8 cellular contexts compared by ENCODE assay signal in genomic region chr1:1032428-1032827, GRCh38. TPM values are rescaled to one million over a fixed set of nuclear protein-coding genes. Genes with fewer than 3 reads are reported as not detected.
A peak's percentile ranks its signal among the peaks of the same experiment; 100 is the strongest.
DNase-seq lines count a peak whose midpoint lies in the region; TF ChIP-seq lines count a peak whose summit lies in the region.

No MANE protein-coding gene starts in this region.

- H3K9ac ChIP-seq in OCI-LY1 (ENCODE audit: low read length) (no peak overlapping the region; the same call in 1 of the 2 replicates), skeletal muscle satellite cell (ENCODE audit: low read depth, low read length) (no peak overlapping the region)

- H3K27me3 Mint-ChIP-seq in activated naive CD4-positive, alpha-beta T cell treated with anti-CD3 and anti-CD28 coated beads, Interleukin-2, amount 10 ng/mL, durations not matched to agents 7 days and 5 days, result peaks cover 39% of the 10 kb centered on the region

- H3K27ac ChIP-seq in OCI-LY1 (ENCODE audit: low read depth, low read length, poor library complexity, severe bottlenecking) (no peak overlapping the region), ovary (no peak overlapping the region)

- H2AFZ ChIP-seq in OCI-LY1 (ENCODE audit: low read length), result no peak overlapping the region

- H3K9me3 Mint-ChIP-seq in activated naive CD4-positive, alpha-beta T cell treated with anti-CD3 and anti-CD28 coated beads, Interleukin-2, amount 10 ng/mL, durations not matched to agents 7 days and 5 days, result no peaks in the 10 kb centered on the region

- 41 to 57% (median 44%) methylated on average over 14 to 16 of the region's 16 CpGs for WGBS in ovary, 3 donors

- peak overlapping the region; percentile 35 for H3K27ac Mint-ChIP-seq in activated naive CD4-positive, alpha-beta T cell treated with anti-CD3 and anti-CD28 coated beads, Interleukin-2, amount 10 ng/mL, durations not matched to agents 7 days and 5 days

- H3K4me1 Mint-ChIP-seq in activated naive CD4-positive, alpha-beta T cell treated with anti-CD3 and anti-CD28 coated beads, Interleukin-2, amount 10 ng/mL, durations not matched to agents 7 days and 5 days, result peaks cover 8% of the 10 kb centered on the region

- H3K36me3 ChIP-seq in OCI-LY1 (ENCODE audit: insufficient read depth, low read length) (no peaks in the 10 kb centered on the region), skeletal muscle satellite cell (ENCODE audit: insufficient read depth, low read length) (no peaks in the 10 kb centered on the region), ovary (no peaks in the 10 kb centered on the region)

- no peak for TF ChIP-seq POLR2A in ovary (IDR thresholded peaks at IDR 0.05)

- peaks cover 16% of the 10 kb centered on the region for H3K27me3 ChIP-seq in OCI-LY1 (ENCODE audit: insufficient read depth, low read length)
- peaks cover 21% of the 10 kb centered on the region for H3K27me3 ChIP-seq in skeletal muscle satellite cell (ENCODE audit: control insufficient read depth, insufficient read depth, low read length)
- H3K27me3 ChIP-seq in ovary, result no peaks in the 10 kb centered on the region

- CTCF ChIA-PET in activated naive CD4-positive, alpha-beta T cell treated with anti-CD3 and anti-CD28 coated beads, Interleukin-2, amount 10 ng/mL, durations not matched to agents 7 days and 5 days (lab: Charles Lee), result interaction anchor here (2.1 to 3.4 kb wide), 5 partner anchors 9 to 340 kb away, joined by 7 to 33 read pairs (median 8); partner anchors contain the start of gene ISG15

- H3K9me3 ChIP-seq in OCI-LY1 (ENCODE audit: low read length), result no peaks in the 10 kb centered on the region
- no peaks in the 10 kb centered on the region for H3K9me3 ChIP-seq in skeletal muscle satellite cell (replicated peaks; ENCODE audit: low read length)
- no peaks in the 10 kb centered on the region for H3K9me3 ChIP-seq in ovary

- H3K4me3 ChIP-seq in OCI-LY1 (ENCODE audit: low read depth, low read length, poor library complexity, severe bottlenecking) (peak overlapping the region; percentile 56), fibroblast of villous mesenchyme (ENCODE audit: low read depth, low read length) (peak overlapping the region; percentile 54), skeletal muscle satellite cell (ENCODE audit: low read length) (no peak overlapping the region), ovary (no peak overlapping the region)

- TF ChIP-seq CTCF in OCI-LY1 (IDR thresholded peaks at IDR 0.05; ENCODE audit: low read length) (no peak), fibroblast of villous mesenchyme (IDR thresholded peaks at IDR 0.05; ENCODE audit: insufficient read depth, low read depth, low read length) (no peak), ovary (IDR thresholded peaks at IDR 0.05) (no peak)

- intact Hi-C loops in ovary (cut with DNase I), result no loop called here

- no peaks in the 10 kb centered on the region for H3K9me2 ChIP-seq in OCI-LY1 (ENCODE audit: low read depth, low read length)

- H4K20me1 ChIP-seq in OCI-LY1 (ENCODE audit: insufficient read depth, low read length), result no peaks in the 10 kb centered on the region

- H3K4me2 ChIP-seq in OCI-LY1 (ENCODE audit: low read length), result peak overlapping the region; percentile 76
- peak overlapping the region; percentile 92 for H3K4me2 ChIP-seq in skeletal muscle satellite cell (ENCODE audit: low read length)

- no peaks in the 10 kb centered on the region for H3K79me2 ChIP-seq in OCI-LY1 (ENCODE audit: insufficient read depth, low read length)

- in situ Hi-C loops in G401 (cut with HindIII; ENCODE audit: low sequenced_read_pairs), result no loop called here

- peak overlapping the region; percentile 46 for H3K4me3 Mint-ChIP-seq in activated naive CD4-positive, alpha-beta T cell treated with anti-CD3 and anti-CD28 coated beads, Interleukin-2, amount 10 ng/mL, durations not matched to agents 7 days and 5 days

- no peaks in the 10 kb centered on the region for H3K36me3 Mint-ChIP-seq in activated naive CD4-positive, alpha-beta T cell treated with anti-CD3 and anti-CD28 coated beads, Interleukin-2, amount 10 ng/mL, durations not matched to agents 7 days and 5 days

- H3K4me1 ChIP-seq in OCI-LY1 (ENCODE audit: insufficient read depth, low read length, severe bottlenecking) (peaks cover 6% of the 10 kb centered on the region), skeletal muscle satellite cell (ENCODE audit: control insufficient read depth, insufficient read depth, low read length) (peaks cover 8% of the 10 kb centered on the region), ovary (ENCODE audit: insufficient read depth) (peaks cover 3% of the 10 kb centered on the region)

- H3F3A ChIP-seq in OCI-LY1 (ENCODE audit: insufficient read depth, low read length), result no peaks in the 10 kb centered on the region

- DNase-seq in activated naive CD4-positive, alpha-beta T cell treated with anti-CD3 and anti-CD28 coated beads, Interleukin-2, amount 10 ng/mL, durations not matched to agents 7 days and 5 days, result no peak
- no peak for DNase-seq in activated naive CD4-positive, alpha-beta T cell treated with anti-CD3 and anti-CD28 coated beads, Interleukin-2, amount 50 U/mL, for 16 hours
- DNase-seq in fibroblast of villous mesenchyme (ENCODE audit: low read depth) (no peak), G401 (ENCODE audit: low spot score) (no peak), LoVo (ENCODE audit: low spot score) (no peak), ovary (no peak)

- no peak for TF ChIP-seq EP300 in ovary (IDR thresholded peaks at IDR 0.05)

RNA-seq across cellular contexts. Expression of gene AGRN, which starts 12.5 kb away (rescaled TPM):
- total RNA-seq in fibroblast of villous mesenchyme (77.0 and 95.9 TPM in 2 replicates), ovary (100 to 1,000 TPM in 1 of 7 donors, 10 to 100 TPM in 6; 10.0 to 138 (median 14.4) TPM)
- total RNA-seq in skeletal muscle satellite cell (2012; rRNA removed), result 15.2 and 22.5 TPM in 2 replicates
- total RNA-seq in G401 (2014; rRNA removed; shearing (Covaris generic)), result 103 and 106 TPM in 2 replicates
- polyA plus RNA-seq in ovary, result 10 to 100 TPM in 1 of 2 donors, 1 to 10 TPM in 1; 2.7 to 13.6 TPM

RNA-seq across cellular contexts. Expression of gene ISG15, which starts 19.1 kb away (rescaled TPM):
- total RNA-seq in fibroblast of villous mesenchyme, result 132 and 137 TPM in 2 replicates
- 76.8 and 83.0 TPM in 2 replicates for total RNA-seq in skeletal muscle satellite cell (2012; rRNA removed)
- total RNA-seq in G401 (2014; rRNA removed; shearing (Covaris generic)), result 213 and 304 TPM in 2 replicates
- 10 to 100 TPM in 6 of 7 donors, 1 to 10 TPM in 1; 7.8 to 37.3 (median 11.4) TPM for total RNA-seq in ovary
- 10 to 100 TPM in 1 of 2 donors, not detected in 1; 83.5 TPM for polyA plus RNA-seq in ovary

RNA-seq across cellular contexts. Expression of gene HES4, which starts 32.5 kb away (rescaled TPM):
- total RNA-seq in fibroblast of villous mesenchyme (2.2 and 8.1 TPM in 2 replicates), ovary (10 to 100 TPM in 3 of 7 donors, 1 to 10 TPM in 4; 4.5 to 76.2 (median 6.1) TPM)
- total RNA-seq in skeletal muscle satellite cell (2012; rRNA removed), result 0.51 TPM in 1 of 2 replicates, not detected in the other
- 27.5 and 66.5 TPM in 2 replicates for total RNA-seq in G401 (2014; rRNA removed; shearing (Covaris generic))
- 1 to 10 TPM in 1 of 2 donors, not detected in 1; 8.4 TPM for polyA plus RNA-seq in ovary

RNA-seq across cellular contexts. Expression of gene RNF223, which starts 41.7 kb away (rescaled TPM):
- total RNA-seq in fibroblast of villous mesenchyme, result not detected in 2 replicates
- total RNA-seq in skeletal muscle satellite cell (2012; rRNA removed), result not detected in 2 replicates
- 3.5 and 4.3 TPM in 2 replicates for total RNA-seq in G401 (2014; rRNA removed; shearing (Covaris generic))
- under 1 TPM in 2 of 7 donors, not detected in 5; 0.36 to 0.92 TPM for total RNA-seq in ovary
- polyA plus RNA-seq in ovary, result not detected

RNA-seq across cellular contexts. Expression of gene PERM1, which starts 50.5 kb away (rescaled TPM):
- total RNA-seq in fibroblast of villous mesenchyme, result under 0.01 and 0.43 TPM in 2 replicates
- total RNA-seq in skeletal muscle satellite cell (2012; rRNA removed), result not detected in 2 replicates
- 0.17 TPM in 1 of 2 replicates, not detected in the other for total RNA-seq in G401 (2014; rRNA removed; shearing (Covaris generic))
- total RNA-seq in ovary, result under 1 TPM in 4 of 7 donors, not detected in 3; 0.07 to 0.32 (median 0.22) TPM
- under 1 TPM in 1 of 2 donors, not detected in 1; 0.34 TPM for polyA plus RNA-seq in ovary

Comparison
In these comparisons a context has a peak if more than half of its experiments do, and no peak if none do; other contexts are left out.
1. H3K4me3 ChIP-seq: peak in OCI-LY1 (single experiment) and fibroblast of villous mesenchyme (single experiment); none in skeletal muscle satellite cell (single experiment) and ovary (single experiment).